Comparison of ENCODE assay signal across 1 cellular context in genomic region chr12:53097564-53098353, GRCh38.
TF ChIP-seq lines count a peak whose summit lies in the region.

A gene with protein sequence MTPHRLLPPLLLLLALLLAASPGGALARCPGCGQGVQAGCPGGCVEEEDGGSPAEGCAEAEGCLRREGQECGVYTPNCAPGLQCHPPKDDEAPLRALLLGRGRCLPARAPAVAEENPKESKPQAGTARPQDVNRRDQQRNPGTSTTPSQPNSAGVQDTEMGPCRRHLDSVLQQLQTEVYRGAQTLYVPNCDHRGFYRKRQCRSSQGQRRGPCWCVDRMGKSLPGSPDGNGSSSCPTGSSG (plus strand): TSS chr12:53097667. CDS start chr12:53097718, 51 bp downstream.

TF ChIP-seq in K562, 482 proteins besides CTCF, POLR2A, EP300 and RAD21 (continued from another document):
- TF ChIP-seq, protein P1, sequence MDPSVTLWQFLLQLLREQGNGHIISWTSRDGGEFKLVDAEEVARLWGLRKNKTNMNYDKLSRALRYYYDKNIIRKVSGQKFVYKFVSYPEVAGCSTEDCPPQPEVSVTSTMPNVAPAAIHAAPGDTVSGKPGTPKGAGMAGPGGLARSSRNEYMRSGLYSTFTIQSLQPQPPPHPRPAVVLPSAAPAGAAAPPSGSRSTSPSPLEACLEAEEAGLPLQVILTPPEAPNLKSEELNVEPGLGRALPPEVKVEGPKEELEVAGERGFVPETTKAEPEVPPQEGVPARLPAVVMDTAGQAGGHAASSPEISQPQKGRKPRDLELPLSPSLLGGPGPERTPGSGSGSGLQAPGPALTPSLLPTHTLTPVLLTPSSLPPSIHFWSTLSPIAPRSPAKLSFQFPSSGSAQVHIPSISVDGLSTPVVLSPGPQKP (CRISPR knock-in tag; IDR thresholded peaks at IDR 0.05), result no peak
- TF ChIP-seq SRSF7 (optimal IDR thresholded peaks at IDR 0.05; ENCODE audit: low read depth, low read length) (no peak), ZNF395 (CRISPR knock-in tag; IDR thresholded peaks at IDR 0.05) (no peak), HDAC8 (tag; IDR thresholded peaks at IDR 0.05) (no peak), NR2C2 (CRISPR knock-in tag; IDR thresholded peaks at IDR 0.05) (peak; percentile 50; the same call in 1 of the 2 replicates), NR2C2 (tag; IDR thresholded peaks at IDR 0.05) (no peak), HIVEP1 (CRISPR knock-in tag; IDR thresholded peaks at IDR 0.05) (no peak), MCM7 (IDR thresholded peaks at IDR 0.05) (no peak), ZBTB7A (IDR thresholded peaks at IDR 0.05; ENCODE audit: borderline replicate concordance, control insufficient read depth, low read depth, low read length) (peak; percentile 85; the same call in 1 of the 2 replicates), SAFB (IDR thresholded peaks at IDR 0.05; ENCODE audit: borderline replicate concordance, low read depth, low read length) (no peak)
- TF ChIP-seq, protein P2, sequence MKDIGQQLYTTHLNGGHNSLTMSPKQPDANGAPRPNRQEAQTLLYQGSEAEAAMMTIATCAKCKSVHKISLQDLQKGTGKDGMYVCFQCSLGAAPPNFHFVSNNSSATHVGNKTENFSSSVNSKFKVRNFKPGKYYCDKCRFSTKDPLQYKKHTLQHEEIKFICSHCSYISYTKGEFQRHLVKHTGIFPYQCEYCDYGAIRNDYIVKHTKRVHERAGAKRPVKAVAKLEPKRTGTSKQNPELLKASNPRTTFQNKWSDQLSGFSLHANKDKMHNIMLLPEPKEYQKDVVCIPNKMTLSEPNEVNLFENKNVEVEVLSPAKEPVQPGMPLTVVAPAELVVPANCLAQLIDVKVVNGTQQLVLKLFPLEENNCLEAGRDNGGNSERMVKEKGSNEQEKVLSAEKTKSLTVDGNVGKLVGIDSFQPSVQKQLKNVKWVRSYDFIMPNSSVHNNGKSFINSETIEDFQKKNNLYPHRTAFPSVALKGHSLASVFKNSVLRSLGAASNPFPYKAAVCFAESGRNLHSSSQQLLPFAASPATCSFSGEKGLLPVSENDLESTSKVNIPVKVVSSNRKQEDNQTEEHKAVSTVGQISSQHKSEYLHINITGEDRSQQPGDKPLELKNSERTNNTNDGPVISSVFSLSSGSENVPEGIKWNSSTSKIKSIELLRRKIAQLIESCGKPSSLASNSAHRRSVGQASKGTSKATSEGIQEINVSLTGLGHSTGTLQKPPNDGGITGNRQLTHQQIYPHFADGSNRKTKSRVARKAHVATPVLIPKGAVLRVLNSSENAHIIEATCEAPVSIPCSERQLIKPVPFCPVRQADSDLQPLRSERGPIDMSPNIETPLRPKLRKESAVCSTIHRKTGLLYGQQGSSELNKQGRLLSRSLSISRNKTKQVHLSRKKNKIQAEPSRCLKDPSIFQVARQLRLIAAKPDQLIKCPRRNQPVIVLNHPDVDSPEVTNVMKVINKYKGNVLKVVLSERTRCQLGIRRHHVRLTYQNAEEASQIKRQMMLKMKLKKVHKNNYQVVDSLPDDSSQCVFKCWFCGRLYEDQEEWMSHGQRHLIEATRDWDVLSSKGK (CRISPR knock-in tag; IDR thresholded peaks at IDR 0.05), result no peak
- TF ChIP-seq, protein P3, sequence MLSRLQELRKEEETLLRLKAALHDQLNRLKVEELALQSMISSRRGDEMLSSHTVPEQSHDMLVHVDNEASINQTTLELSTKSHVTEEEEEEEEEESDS (CRISPR knock-in tag; IDR thresholded peaks at IDR 0.05), result no peak
TF ChIP-seq in K562: peak in this region for 33.
